ENCODE assay signal across 8 cellular contexts in genomic region chr6:25370175-25371036, GRCh38.
A peak's percentile ranks its signal among the peaks of the same experiment; 100 is the strongest.
DNase-seq lines count a peak whose midpoint lies in the region; ATAC-seq and TF ChIP-seq lines count a peak whose summit lies in the region.

No MANE protein-coding gene starts in this region.

- H3K4me3 Mint-ChIP-seq in activated naive CD4-positive, alpha-beta T cell treated with anti-CD3 and anti-CD28 coated beads, Interleukin-2, amount 10 ng/mL, durations not matched to agents 7 days and 5 days: no peak overlapping the region
- peak overlapping the region; percentile 61 for H3K4me3 Mint-ChIP-seq in central memory CD8-positive, alpha-beta T cell

- TF ChIP-seq CTCF in suprapubic skin (IDR thresholded peaks at IDR 0.05): no peak

- no peak for TF ChIP-seq EP300 in suprapubic skin (IDR thresholded peaks at IDR 0.05)

- no peaks in the 10 kb centered on the region for H3K27me3 Mint-ChIP-seq in activated naive CD4-positive, alpha-beta T cell treated with anti-CD3 and anti-CD28 coated beads, Interleukin-2, amount 10 ng/mL, durations not matched to agents 7 days and 5 days
- H3K27me3 Mint-ChIP-seq in central memory CD8-positive, alpha-beta T cell: no peaks in the 10 kb centered on the region

- peaks cover 67% of the 10 kb centered on the region for H3K4me1 Mint-ChIP-seq in activated naive CD4-positive, alpha-beta T cell treated with anti-CD3 and anti-CD28 coated beads, Interleukin-2, amount 10 ng/mL, durations not matched to agents 7 days and 5 days
- peaks cover 73% of the 10 kb centered on the region for H3K4me1 Mint-ChIP-seq in central memory CD8-positive, alpha-beta T cell

- peak overlapping the region; percentile 80 for H3K27ac Mint-ChIP-seq in activated naive CD4-positive, alpha-beta T cell treated with anti-CD3 and anti-CD28 coated beads, Interleukin-2, amount 10 ng/mL, durations not matched to agents 7 days and 5 days
- H3K27ac Mint-ChIP-seq in central memory CD8-positive, alpha-beta T cell (ENCODE audit: low read depth): peak overlapping the region; percentile 92

- H3K4me3 ChIP-seq in suprapubic skin: peak overlapping the region; percentile 1

- CTCF ChIA-PET in activated naive CD4-positive, alpha-beta T cell treated with anti-CD3 and anti-CD28 coated beads, Interleukin-2, amount 10 ng/mL, durations not matched to agents 7 days and 5 days (lab: Charles Lee): interaction anchor here (0.8 to 2.4 kb wide), 6 partner anchors 22 to 104 kb away, joined by 3 to 11 read pairs (median 3); partner anchors contain the start of gene CARMIL1

- H3K9me3 ChIP-seq in suprapubic skin: no peaks in the 10 kb centered on the region

- H3K9me3 Mint-ChIP-seq in activated naive CD4-positive, alpha-beta T cell treated with anti-CD3 and anti-CD28 coated beads, Interleukin-2, amount 10 ng/mL, durations not matched to agents 7 days and 5 days: peaks cover 3% of the 10 kb centered on the region
- peaks cover 5% of the 10 kb centered on the region for H3K9me3 Mint-ChIP-seq in central memory CD8-positive, alpha-beta T cell

- peaks cover 5% of the 10 kb centered on the region for H3K36me3 Mint-ChIP-seq in activated naive CD4-positive, alpha-beta T cell treated with anti-CD3 and anti-CD28 coated beads, Interleukin-2, amount 10 ng/mL, durations not matched to agents 7 days and 5 days
- peaks cover 2% of the 10 kb centered on the region for H3K36me3 Mint-ChIP-seq in central memory CD8-positive, alpha-beta T cell (ENCODE audit: insufficient read depth)

- 85% methylated on average over 10 of the region's 10 CpGs for WGBS in suprapubic skin

- H3K27ac ChIP-seq in suprapubic skin: peak overlapping the region; percentile 67

- peaks cover 35% of the 10 kb centered on the region for H3K4me1 ChIP-seq in suprapubic skin

- no peak for ATAC-seq in central memory CD8-positive, alpha-beta T cell (replicated peaks; ENCODE audit: extremely low read depth, poor library complexity, severe bottlenecking)
- ATAC-seq in HG03045 (IDR thresholded peaks at IDR 0.05; ENCODE audit: unreplicated experiment) (no peak), GM21515 (IDR thresholded peaks at IDR 0.05; ENCODE audit: unreplicated experiment) (no peak)

- no peaks in the 10 kb centered on the region for H3K27me3 ChIP-seq in suprapubic skin

- TF ChIP-seq POLR2A in suprapubic skin (IDR thresholded peaks at IDR 0.05): no peak

- H3K36me3 ChIP-seq in suprapubic skin: no peaks in the 10 kb centered on the region

- DNase-seq in activated naive CD4-positive, alpha-beta T cell treated with anti-CD3 and anti-CD28 coated beads, Interleukin-2, amount 10 ng/mL, durations not matched to agents 7 days and 5 days: no peak
- no peak for DNase-seq in activated naive CD4-positive, alpha-beta T cell treated with anti-CD3 and anti-CD28 coated beads, Interleukin-2, amount 50 U/mL, for 16 hours
- DNase-seq in NCI-H748 (lab: John Stamatoyannopoulos, UW; ENCODE audit: unreplicated experiment) (peak; percentile 99), suprapubic skin (ENCODE audit: low spot score in 2 of 2) (no peak), retina (no peak)
- no peak for DNase-seq in central memory CD8-positive, alpha-beta T cell (ENCODE audit: low spot score in 2 of 2)
